Comparison of ENCODE assay signal across 14 cellular contexts in the genomic region with DNA sequence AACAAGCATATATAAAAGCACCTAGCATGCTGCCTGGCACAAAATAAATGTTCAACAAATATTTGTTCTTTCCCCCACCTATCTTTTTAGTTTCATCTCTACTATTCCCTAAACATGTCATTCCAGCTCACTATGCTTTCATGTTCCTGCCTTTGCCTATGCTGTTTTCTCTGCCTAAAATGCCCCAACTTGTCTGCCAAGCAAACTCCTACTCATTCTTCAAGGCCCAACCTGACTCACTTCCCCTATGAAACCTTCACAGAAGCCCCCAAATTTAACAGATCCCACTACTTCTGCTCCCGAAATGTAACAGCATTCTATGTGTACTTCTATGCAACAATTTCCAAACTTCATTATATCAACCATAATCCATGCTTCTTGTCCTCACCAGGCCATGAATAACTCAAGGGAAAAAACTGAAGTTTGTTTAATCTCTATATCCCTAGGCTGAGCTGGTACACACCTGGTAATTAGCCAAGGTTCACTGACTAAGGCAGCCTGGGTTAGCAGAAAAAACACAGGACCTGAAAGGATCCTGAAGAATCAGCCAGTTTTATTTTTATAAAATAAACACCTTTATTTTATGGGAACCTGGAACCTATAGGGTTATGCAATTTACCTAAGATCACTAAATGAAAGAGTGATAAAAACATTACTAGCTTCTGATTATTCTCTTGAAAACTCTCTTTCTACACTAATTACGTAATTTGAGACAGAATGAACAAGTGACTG.
A peak's percentile ranks its signal among the peaks of the same experiment; 100 is the strongest.
DNase-seq lines count a peak whose midpoint lies in the region; ATAC-seq and TF ChIP-seq lines count a peak whose summit lies in the region.
"Had no signal": no experiment of that assay in that cellular context is flagged by ENCODE, and none has a peak within 500 bp of the region (broad histone marks: within the 10 kb centered on the region; RNA-seq: fewer than 3 reads in every experiment).

No MANE protein-coding gene starts in this region.

- POLR2A ChIA-PET in PC-9 (lab: Charles Lee; ENCODE audit: unreplicated experiment): no interaction called here
- POLR2A ChIA-PET in naive thymus-derived CD8-positive, alpha-beta T cell (lab: Charles Lee): interaction anchor here (1.9 kb wide), 1 partner anchor 10 kb away, joined by 7 read pairs; no protein-coding TSS in a partner anchor
- POLR2A ChIA-PET in T-cell (lab: Charles Lee): no interaction called here

- no TSS peak for BruUV-seq in PC-9 (replicated peaks; lab: Mats Ljungman, UMichigan)

- H3K4me1 ChIP-seq in PC-9 (replicated peaks; ENCODE audit: insufficient read depth): peaks cover 15% of the 10 kb centered on the region

- no peaks in the 10 kb centered on the region for H3K9me2 ChIP-seq in PC-9 (ENCODE audit: insufficient read depth)

- 0 out of 2 replicates have a peak overlapping the region, but pooled peaks have one; percentile 2 for H3K4me2 ChIP-seq in PC-9

- DNase-seq in NCI-H1092 treated with DMSO at 0.1 percent for 48 hours (lab: John Stamatoyannopoulos, UW): peak; percentile 81
- DNase-seq in NCI-H1092 (lab: John Stamatoyannopoulos, UW): no peak
- peak; percentile 16 for DNase-seq in MG63
- DNase-seq in PC-9: peak in 1 of 2 experiments; percentile 50
- no peak for DNase-seq in naive thymus-derived CD8-positive, alpha-beta T cell
- no peak for DNase-seq in T-cell
- no peak for DNase-seq in SW 1271 (lab: John Stamatoyannopoulos, UW)
- DNase-seq in NK-92 treated with Interleukin-12 subunit alpha and Interleukin-12 subunit beta, amount 100 ng/mL, for 24 hours (lab: John Stamatoyannopoulos, UW): no peak
- DNase-seq: activated CD4-positive, alpha-beta T cell treated with anti-CD3 and anti-CD28 coated beads for 36 hours; activated T-cell treated with anti-CD3 and anti-CD28 coated beads, Interleukin-2, amount 50 U/mL, for 1 hour; aorta; NCI-H187; T-helper 1 cell had no signal

- no peaks in the 10 kb centered on the region for H3K27me3 Mint-ChIP-seq in naive thymus-derived CD8-positive, alpha-beta T cell
- no peaks in the 10 kb centered on the region for H3K27me3 Mint-ChIP-seq in T-cell
- H3K27me3 Mint-ChIP-seq: activated CD4-positive, alpha-beta T cell treated with anti-CD3 and anti-CD28 coated beads for 36 hours; dendritic cell treated with granulocyte-macrophage colony-stimulating factor and Interleukin-4, amounts not matched to agents 40 ng/mL and 50 ng/mL, for 4 days had no signal

- H3K9me3 Mint-ChIP-seq in naive thymus-derived CD8-positive, alpha-beta T cell: no peaks in the 10 kb centered on the region
- H3K9me3 Mint-ChIP-seq in T-cell: no peaks in the 10 kb centered on the region
- H3K9me3 Mint-ChIP-seq: dendritic cell treated with granulocyte-macrophage colony-stimulating factor and Interleukin-4, amounts not matched to agents 40 ng/mL and 50 ng/mL, for 4 days had no signal

- no peaks in the 10 kb centered on the region for H3K9me3 ChIP-seq in MG63
- no peaks in the 10 kb centered on the region for H3K9me3 ChIP-seq in PC-9 (ENCODE audit: insufficient read depth, low read depth)

- H3K4me1 Mint-ChIP-seq in naive thymus-derived CD8-positive, alpha-beta T cell: peaks cover 23 to 33% (median 30%) of the 10 kb centered on the region in 4 donors
- peaks cover 6 to 31% (median 20%) of the 10 kb centered on the region in 3 donors for H3K4me1 Mint-ChIP-seq in T-cell

- H3K4me3 Mint-ChIP-seq in naive thymus-derived CD8-positive, alpha-beta T cell: peak overlapping the region in 1 of 10 donors; percentile 39
- H3K4me3 Mint-ChIP-seq in T-cell: no peak overlapping the region
- H3K4me3 Mint-ChIP-seq: activated CD4-positive, alpha-beta T cell treated with anti-CD3 and anti-CD28 coated beads for 36 hours; dendritic cell treated with granulocyte-macrophage colony-stimulating factor and Interleukin-4, amounts not matched to agents 40 ng/mL and 50 ng/mL, for 4 days had no signal

- H3K27me3 ChIP-seq in MG63: no peaks in the 10 kb centered on the region
- H3K27me3 ChIP-seq in PC-9 (ENCODE audit: insufficient read depth, low read depth): no peaks in the 10 kb centered on the region

- intact Hi-C loops in PC-9 (cut with micrococcal nuclease; ENCODE audit: unreplicated experiment): no loop called here

- no peak for TF ChIP-seq CTCF in PC-9 (conservative IDR thresholded peaks at IDR 0.05)

- H4K20me1 ChIP-seq in PC-9 (ENCODE audit: insufficient read depth): no peaks in the 10 kb centered on the region; the same call in 1 of the 2 replicates

- no peak overlapping the region for H3K4me3 ChIP-seq in MG63
- no peak overlapping the region for H3K4me3 ChIP-seq in PC-9

- H3K27ac ChIP-seq in PC-9: no peak overlapping the region

- peaks cover 3% of the 10 kb centered on the region; the same call in 1 of the 2 replicates for H3F3A ChIP-seq in PC-9 (ENCODE audit: insufficient read depth, low read depth)

- no peak overlapping the region for H2AFZ ChIP-seq in PC-9

- H3K36me3 Mint-ChIP-seq in naive thymus-derived CD8-positive, alpha-beta T cell: peaks cover 0 to 10% (median 9%) of the 10 kb centered on the region in 3 donors
- H3K36me3 Mint-ChIP-seq in T-cell: peaks cover 13% of the 10 kb centered on the region

- H3K79me2 ChIP-seq in PC-9 (ENCODE audit: low read depth): peaks cover 5% of the 10 kb centered on the region; the same call in 1 of the 2 replicates

- H3K27ac Mint-ChIP-seq in naive thymus-derived CD8-positive, alpha-beta T cell: peak overlapping the region in 7 of 10 donors; percentile 19 to 63 (median 52)
- H3K27ac Mint-ChIP-seq in T-cell: no peak overlapping the region
- H3K27ac Mint-ChIP-seq: activated CD4-positive, alpha-beta T cell treated with anti-CD3 and anti-CD28 coated beads for 36 hours; dendritic cell treated with granulocyte-macrophage colony-stimulating factor and Interleukin-4, amounts not matched to agents 40 ng/mL and 50 ng/mL, for 4 days had no signal

- ATAC-seq in naive thymus-derived CD8-positive, alpha-beta T cell: no peak
- ATAC-seq in T-cell (replicated peaks in 1 of 4): no peak
- ATAC-seq: activated CD4-positive, alpha-beta T cell treated with anti-CD3 and anti-CD28 coated beads for 36 hours had no signal

- H3K36me3 ChIP-seq in MG63 (no peaks in the 10 kb centered on the region; the same call in 1 of the 2 replicates), PC-9 (ENCODE audit: low read depth) (no peaks in the 10 kb centered on the region)

- CTCF ChIA-PET in PC-9 (lab: Charles Lee) (no interaction called here), T-cell (lab: Charles Lee) (no interaction called here)

Comparison
In these comparisons a context has a peak if more than half of its experiments do, and no peak if none do; other contexts are left out.
1. DNase-seq: peak in NCI-H1092 treated with DMSO at 0.1 percent for 48 hours (single experiment) and MG63 (single experiment); none in NCI-H1092 (single experiment), naive thymus-derived CD8-positive, alpha-beta T cell (0 of 10), T-cell (0 of 34), SW 1271 (0 of 2) and NK-92 treated with Interleukin-12 subunit alpha and Interleukin-12 subunit beta, amount 100 ng/mL, for 24 hours (single experiment).
2. H3K27ac Mint-ChIP-seq: peak in naive thymus-derived CD8-positive, alpha-beta T cell (7 of 10); none in T-cell (0 of 2).